11 cellular contexts compared by ENCODE assay signal in genomic region chr4:16532240-16532990, GRCh38.
DNase-seq lines count a peak whose midpoint lies in the region; ATAC-seq, FAIRE-seq and TF ChIP-seq lines count a peak whose summit lies in the region.
"Had no signal": no experiment of that assay in that cellular context is flagged by ENCODE, and none has a peak within 500 bp of the region (broad histone marks: within the 10 kb centered on the region; RNA-seq: fewer than 3 reads in every experiment).

No MANE protein-coding gene starts in this region.

- BruUV-seq in endothelial cell of umbilical vein (replicated peaks; lab: Mats Ljungman, UMichigan): no TSS peak

- H3K9me1 ChIP-seq in endothelial cell of umbilical vein (replicated peaks; ENCODE audit: control insufficient read depth, extremely low read depth, insufficient read depth, low read length): no peaks in the 10 kb centered on the region

- H3K9ac ChIP-seq in endothelial cell of umbilical vein (replicated peaks; ENCODE audit: extremely low read depth, insufficient read depth, low read length): no peak overlapping the region

- TF ChIP-seq CTCF in endothelial cell of umbilical vein (IDR thresholded peaks at IDR 0.05; ENCODE audit: extremely low read depth in 1 of 2, insufficient read depth in 1 of 2, low read depth in 1 of 2, low read length in 2 of 2) (no peak), uterus (IDR thresholded peaks at IDR 0.05) (no peak), transverse colon (IDR thresholded peaks at IDR 0.05) (no peak)

- peak; percentile 81 for FAIRE-seq in endothelial cell of umbilical vein (lab: Jason Lieb, UNC)

- H3K4me1 ChIP-seq in endothelial cell of umbilical vein (ENCODE audit: control insufficient read depth, extremely low read depth, insufficient read depth, low read length) (peaks cover 22% of the 10 kb centered on the region), uterus (peaks cover 0 to 13% of the 10 kb centered on the region in 2 donors), transverse colon (peaks cover 0 to 6% (median 2%) of the 10 kb centered on the region in 4 donors)

- DNase-seq in Right ventricle myocardium inferior (ENCODE audit: missing footprints) (no peak), cardiac septum (ENCODE audit: low spot score) (no peak), endothelial cell of umbilical vein (ENCODE audit: low read depth, low spot score) (peak; percentile 96), kidney glomerular epithelial cell (lab: John Stamatoyannopoulos, UW) (peak; percentile 57), uterus (peak; percentile 48 to 65), NCI-H2029 treated with DMSO at 0.1 percent for 48 hours (lab: John Stamatoyannopoulos, UW) (no peak), transverse colon (no peak)
- DNase-seq: activated T-cell treated with anti-CD3 and anti-CD28 coated beads for 4 hours, NCI-H187 had no signal

- CTCF ChIA-PET in endothelial cell of umbilical vein (lab: Charles Lee): interaction anchor here (1.5 kb wide), 1 partner anchor 14 kb away, joined by 5 read pairs; no protein-coding TSS in a partner anchor

- 53% methylated on average over 6 of the region's 6 CpGs for WGBS in transverse colon (ENCODE audit: low coverage in 1 of 2), 2 donors

- H3K4me2 ChIP-seq in endothelial cell of umbilical vein (ENCODE audit: insufficient read depth, low read length): peak overlapping the region; percentile 39

- intact Hi-C loops in Right ventricle myocardium inferior (cut with DNase I) (loop anchor here (5.0 kb wide), 1 partner anchor 40 kb away; no protein-coding TSS in a partner anchor), cardiac septum (cut with DNase I) (no loop called here), endothelial cell of umbilical vein (cut with micrococcal nuclease) (loop anchor here (1.0 kb wide), 1 partner anchor 32 kb away; no protein-coding TSS in a partner anchor), uterus (cut with DNase I; ENCODE audit: low total_unique reads) (no loop called here), transverse colon (cut with DNase I; ENCODE audit: low total_unique reads) (no loop called here)

- H4K20me1 ChIP-seq in endothelial cell of umbilical vein (replicated peaks; ENCODE audit: control insufficient read depth, extremely low read depth, insufficient read depth, low read length): no peaks in the 10 kb centered on the region

- POLR2A ChIA-PET in endothelial cell of umbilical vein (lab: Charles Lee): no interaction called here

- H3K4me3 ChIP-seq in endothelial cell of umbilical vein (replicated peaks in 1 of 3; ENCODE audit: insufficient read depth in 1 of 3, low read depth in 1 of 3, low read length in 3 of 3) (no peak overlapping the region), uterus (no peak overlapping the region), transverse colon (no peak overlapping the region)
- H3K4me3 ChIP-seq: skin epidermis had no signal

- H3K36me3 ChIP-seq in endothelial cell of umbilical vein (ENCODE audit: control insufficient read depth in 2 of 2, extremely low read depth in 1 of 2, insufficient read depth in 2 of 2, low read length in 2 of 2): peaks cover 0 to 7% of the 10 kb centered on the region in 2 experiments
- no peaks in the 10 kb centered on the region for H3K36me3 ChIP-seq in uterus
- no peaks in the 10 kb centered on the region for H3K36me3 ChIP-seq in transverse colon

- in situ Hi-C loops in transverse colon (cut with MboI; ENCODE audit: low pct_ligation_motif_present in 1 of 4, low pct_unique_long_range_greater_than_20kb in 1 of 4, low sequenced_read_pairs in 3 of 4): no loop called here

- H3K9me3 ChIP-seq in endothelial cell of umbilical vein (replicated peaks; ENCODE audit: control insufficient read depth, insufficient read depth, low read length): no peaks in the 10 kb centered on the region
- no peaks in the 10 kb centered on the region for H3K9me3 ChIP-seq in uterus
- no peaks in the 10 kb centered on the region for H3K9me3 ChIP-seq in transverse colon

- no peak for TF ChIP-seq POLR2A in endothelial cell of umbilical vein (IDR thresholded peaks at IDR 0.05; ENCODE audit: low read depth, low read length)
- no peak for TF ChIP-seq POLR2A in uterus (IDR thresholded peaks at IDR 0.05)
- no peak for TF ChIP-seq POLR2A in transverse colon (IDR thresholded peaks at IDR 0.05)

- TF ChIP-seq EP300 in transverse colon (IDR thresholded peaks at IDR 0.05; ENCODE audit: low read depth): no peak

- H3K27me3 ChIP-seq in endothelial cell of umbilical vein (ENCODE audit: control insufficient read depth in 2 of 2, insufficient read depth in 2 of 2, low read length in 2 of 2) (no peaks in the 10 kb centered on the region), uterus (no peaks in the 10 kb centered on the region), transverse colon (no peaks in the 10 kb centered on the region)

- H2AFZ ChIP-seq in endothelial cell of umbilical vein (ENCODE audit: low read depth, low read length): no peak overlapping the region

- no peaks in the 10 kb centered on the region for H3K79me2 ChIP-seq in endothelial cell of umbilical vein (ENCODE audit: control insufficient read depth, insufficient read depth, low read length)

- ATAC-seq in Right ventricle myocardium inferior: peak; percentile 68
- no peak for ATAC-seq in HG03571 (IDR thresholded peaks at IDR 0.05; ENCODE audit: unreplicated experiment)

- H3K27ac ChIP-seq in endothelial cell of umbilical vein (ENCODE audit: insufficient read depth, low read depth, low read length) (peak overlapping the region; percentile 15), uterus (peak overlapping the region; percentile 68 to 74), transverse colon (no peak overlapping the region)

- dilution Hi-C loops in endothelial cell of umbilical vein (cut with MboI; ENCODE audit: extremely low pct_ligation_motif_present, low sequenced_read_pairs): no loop called here

TF ChIP-seq in endothelial cell of umbilical vein, 7 proteins besides CTCF, POLR2A, EP300 and RAD21:
- TF ChIP-seq FOS (IDR thresholded peaks at IDR 0.05; ENCODE audit: borderline replicate concordance, insufficient read depth, low read length): no peak
- TF ChIP-seq JUN (IDR thresholded peaks at IDR 0.05; ENCODE audit: borderline replicate concordance, insufficient read depth, insufficient read length, low read depth): no peak
- TF ChIP-seq GATA2 (IDR thresholded peaks at IDR 0.05; ENCODE audit: insufficient read depth, insufficient read length, low read depth, low read length): no peak
- TF ChIP-seq EZH2 (IDR thresholded peaks at IDR 0.05; ENCODE audit: borderline replicate concordance, low read depth, low read length, severe bottlenecking): no peak
- no peak for TF ChIP-seq POLR2AphosphoS5 (IDR thresholded peaks at IDR 0.05; ENCODE audit: insufficient read depth, low read depth, low read length)
- no peak for TF ChIP-seq MYC (IDR thresholded peaks at IDR 0.05; ENCODE audit: low read depth, low read length)
- no peak for TF ChIP-seq MAX (IDR thresholded peaks at IDR 0.05; ENCODE audit: insufficient read depth, insufficient read length)

Comparison
In these comparisons a context has a peak if more than half of its experiments do, and no peak if none do; other contexts are left out.
1. intact Hi-C loops: an anchor here in Right ventricle myocardium inferior (5.0 kb wide) and endothelial cell of umbilical vein (1.0 kb wide); none called in cardiac septum, uterus and transverse colon.
2. DNase-seq: peak in endothelial cell of umbilical vein (single experiment), kidney glomerular epithelial cell (single experiment) and uterus (2 of 2); none in Right ventricle myocardium inferior (single experiment), cardiac septum (single experiment), NCI-H2029 treated with DMSO at 0.1 percent for 48 hours (single experiment) and transverse colon (single experiment).
3. H3K27ac ChIP-seq: peak in endothelial cell of umbilical vein (single experiment) and uterus (2 of 2); none in transverse colon (0 of 4).